ENCODE assay signal across 1 cellular context in the genomic region with DNA sequence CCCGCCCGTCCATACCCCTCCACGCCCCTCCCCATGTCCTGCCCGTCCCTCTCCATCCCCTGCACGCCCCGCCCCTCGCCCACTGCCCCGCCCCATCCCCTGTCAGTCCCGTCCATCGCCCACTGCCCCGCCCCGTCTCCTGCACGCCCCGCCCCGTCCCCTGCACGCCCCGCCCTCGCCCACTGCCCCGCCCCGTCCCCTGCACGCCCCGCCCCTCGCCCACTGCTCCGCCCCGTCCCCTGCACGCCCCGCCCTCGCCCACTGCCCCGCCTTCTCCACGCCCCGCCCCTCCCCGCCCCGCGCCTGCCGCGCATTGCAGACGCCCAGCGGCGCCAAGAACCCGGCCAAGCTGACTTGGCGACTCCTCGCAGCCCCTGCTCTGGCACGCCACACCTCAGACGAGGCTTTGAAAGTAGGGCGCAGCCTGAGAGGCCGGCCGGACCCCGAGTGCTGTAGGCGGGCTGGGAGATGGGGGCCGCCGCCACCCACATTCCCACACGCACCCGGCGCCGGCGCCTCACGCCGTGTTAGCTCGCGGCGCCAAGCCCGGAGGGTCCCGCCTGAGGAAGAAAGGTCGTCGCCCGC.
TF ChIP-seq lines count a peak whose summit lies in the region.

A gene (plus strand): TSS at position 316 of the 585 bp plus-strand sequence. CDS start 2,410 bp downstream, outside the sequence.

TF ChIP-seq in HepG2, 621 proteins besides CTCF, POLR2A, EP300 and RAD21 (continued from another document and continues in another):
- TF ChIP-seq, protein P1, sequence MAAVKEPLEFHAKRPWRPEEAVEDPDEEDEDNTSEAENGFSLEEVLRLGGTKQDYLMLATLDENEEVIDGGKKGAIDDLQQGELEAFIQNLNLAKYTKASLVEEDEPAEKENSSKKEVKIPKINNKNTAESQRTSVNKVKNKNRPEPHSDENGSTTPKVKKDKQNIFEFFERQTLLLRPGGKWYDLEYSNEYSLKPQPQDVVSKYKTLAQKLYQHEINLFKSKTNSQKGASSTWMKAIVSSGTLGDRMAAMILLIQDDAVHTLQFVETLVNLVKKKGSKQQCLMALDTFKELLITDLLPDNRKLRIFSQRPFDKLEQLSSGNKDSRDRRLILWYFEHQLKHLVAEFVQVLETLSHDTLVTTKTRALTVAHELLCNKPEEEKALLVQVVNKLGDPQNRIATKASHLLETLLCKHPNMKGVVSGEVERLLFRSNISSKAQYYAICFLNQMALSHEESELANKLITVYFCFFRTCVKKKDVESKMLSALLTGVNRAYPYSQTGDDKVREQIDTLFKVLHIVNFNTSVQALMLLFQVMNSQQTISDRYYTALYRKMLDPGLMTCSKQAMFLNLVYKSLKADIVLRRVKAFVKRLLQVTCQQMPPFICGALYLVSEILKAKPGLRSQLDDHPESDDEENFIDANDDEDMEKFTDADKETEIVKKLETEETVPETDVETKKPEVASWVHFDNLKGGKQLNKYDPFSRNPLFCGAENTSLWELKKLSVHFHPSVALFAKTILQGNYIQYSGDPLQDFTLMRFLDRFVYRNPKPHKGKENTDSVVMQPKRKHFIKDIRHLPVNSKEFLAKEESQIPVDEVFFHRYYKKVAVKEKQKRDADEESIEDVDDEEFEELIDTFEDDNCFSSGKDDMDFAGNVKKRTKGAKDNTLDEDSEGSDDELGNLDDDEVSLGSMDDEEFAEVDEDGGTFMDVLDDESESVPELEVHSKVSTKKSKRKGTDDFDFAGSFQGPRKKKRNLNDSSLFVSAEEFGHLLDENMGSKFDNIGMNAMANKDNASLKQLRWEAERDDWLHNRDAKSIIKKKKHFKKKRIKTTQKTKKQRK (IDR thresholded peaks at IDR 0.05; ENCODE audit: low read length) = no peak
- TF ChIP-seq, protein P2, sequence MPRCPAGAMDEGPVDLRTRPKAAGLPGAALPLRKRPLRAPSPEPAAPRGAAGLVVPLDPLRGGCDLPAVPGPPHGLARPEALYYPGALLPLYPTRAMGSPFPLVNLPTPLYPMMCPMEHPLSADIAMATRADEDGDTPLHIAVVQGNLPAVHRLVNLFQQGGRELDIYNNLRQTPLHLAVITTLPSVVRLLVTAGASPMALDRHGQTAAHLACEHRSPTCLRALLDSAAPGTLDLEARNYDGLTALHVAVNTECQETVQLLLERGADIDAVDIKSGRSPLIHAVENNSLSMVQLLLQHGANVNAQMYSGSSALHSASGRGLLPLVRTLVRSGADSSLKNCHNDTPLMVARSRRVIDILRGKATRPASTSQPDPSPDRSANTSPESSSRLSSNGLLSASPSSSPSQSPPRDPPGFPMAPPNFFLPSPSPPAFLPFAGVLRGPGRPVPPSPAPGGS (CRISPR knock-in tag; IDR thresholded peaks at IDR 0.05) = peak; percentile 51
- TF ChIP-seq, protein P3, sequence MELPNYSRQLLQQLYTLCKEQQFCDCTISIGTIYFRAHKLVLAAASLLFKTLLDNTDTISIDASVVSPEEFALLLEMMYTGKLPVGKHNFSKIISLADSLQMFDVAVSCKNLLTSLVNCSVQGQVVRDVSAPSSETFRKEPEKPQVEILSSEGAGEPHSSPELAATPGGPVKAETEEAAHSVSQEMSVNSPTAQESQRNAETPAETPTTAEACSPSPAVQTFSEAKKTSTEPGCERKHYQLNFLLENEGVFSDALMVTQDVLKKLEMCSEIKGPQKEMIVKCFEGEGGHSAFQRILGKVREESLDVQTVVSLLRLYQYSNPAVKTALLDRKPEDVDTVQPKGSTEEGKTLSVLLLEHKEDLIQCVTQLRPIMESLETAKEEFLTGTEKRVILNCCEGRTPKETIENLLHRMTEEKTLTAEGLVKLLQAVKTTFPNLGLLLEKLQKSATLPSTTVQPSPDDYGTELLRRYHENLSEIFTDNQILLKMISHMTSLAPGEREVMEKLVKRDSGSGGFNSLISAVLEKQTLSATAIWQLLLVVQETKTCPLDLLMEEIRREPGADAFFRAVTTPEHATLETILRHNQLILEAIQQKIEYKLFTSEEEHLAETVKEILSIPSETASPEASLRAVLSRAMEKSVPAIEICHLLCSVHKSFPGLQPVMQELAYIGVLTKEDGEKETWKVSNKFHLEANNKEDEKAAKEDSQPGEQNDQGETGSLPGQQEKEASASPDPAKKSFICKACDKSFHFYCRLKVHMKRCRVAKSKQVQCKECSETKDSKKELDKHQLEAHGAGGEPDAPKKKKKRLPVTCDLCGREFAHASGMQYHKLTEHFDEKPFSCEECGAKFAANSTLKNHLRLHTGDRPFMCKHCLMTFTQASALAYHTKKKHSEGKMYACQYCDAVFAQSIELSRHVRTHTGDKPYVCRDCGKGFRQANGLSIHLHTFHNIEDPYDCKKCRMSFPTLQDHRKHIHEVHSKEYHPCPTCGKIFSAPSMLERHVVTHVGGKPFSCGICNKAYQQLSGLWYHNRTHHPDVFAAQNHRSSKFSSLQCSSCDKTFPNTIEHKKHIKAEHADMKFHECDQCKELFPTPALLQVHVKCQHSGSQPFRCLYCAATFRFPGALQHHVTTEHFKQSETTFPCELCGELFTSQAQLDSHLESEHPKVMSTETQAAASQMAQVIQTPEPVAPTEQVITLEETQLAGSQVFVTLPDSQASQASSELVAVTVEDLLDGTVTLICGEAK (IDR thresholded peaks at IDR 0.05) = no peak
- TF ChIP-seq, protein P3 (CRISPR knock-in tag; IDR thresholded peaks at IDR 0.05) = 0 out of 2 replicates have a peak, but pooled peaks have one; percentile 50
- peak; percentile 95; the same call in 1 of the 2 replicates for TF ChIP-seq ZNF10 (CRISPR knock-in tag; IDR thresholded peaks at IDR 0.05; ENCODE audit: borderline replicate concordance, low read depth)
- TF ChIP-seq ZNF607 (CRISPR knock-in tag; IDR thresholded peaks at IDR 0.05; ENCODE audit: borderline replicate concordance) = peak; percentile 48; the same call in 1 of the 2 replicates
- TF ChIP-seq, protein P4, sequence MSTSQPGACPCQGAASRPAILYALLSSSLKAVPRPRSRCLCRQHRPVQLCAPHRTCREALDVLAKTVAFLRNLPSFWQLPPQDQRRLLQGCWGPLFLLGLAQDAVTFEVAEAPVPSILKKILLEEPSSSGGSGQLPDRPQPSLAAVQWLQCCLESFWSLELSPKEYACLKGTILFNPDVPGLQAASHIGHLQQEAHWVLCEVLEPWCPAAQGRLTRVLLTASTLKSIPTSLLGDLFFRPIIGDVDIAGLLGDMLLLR (CRISPR knock-in tag; IDR thresholded peaks at IDR 0.05) = peak; percentile 69
- TF ChIP-seq, protein P5, sequence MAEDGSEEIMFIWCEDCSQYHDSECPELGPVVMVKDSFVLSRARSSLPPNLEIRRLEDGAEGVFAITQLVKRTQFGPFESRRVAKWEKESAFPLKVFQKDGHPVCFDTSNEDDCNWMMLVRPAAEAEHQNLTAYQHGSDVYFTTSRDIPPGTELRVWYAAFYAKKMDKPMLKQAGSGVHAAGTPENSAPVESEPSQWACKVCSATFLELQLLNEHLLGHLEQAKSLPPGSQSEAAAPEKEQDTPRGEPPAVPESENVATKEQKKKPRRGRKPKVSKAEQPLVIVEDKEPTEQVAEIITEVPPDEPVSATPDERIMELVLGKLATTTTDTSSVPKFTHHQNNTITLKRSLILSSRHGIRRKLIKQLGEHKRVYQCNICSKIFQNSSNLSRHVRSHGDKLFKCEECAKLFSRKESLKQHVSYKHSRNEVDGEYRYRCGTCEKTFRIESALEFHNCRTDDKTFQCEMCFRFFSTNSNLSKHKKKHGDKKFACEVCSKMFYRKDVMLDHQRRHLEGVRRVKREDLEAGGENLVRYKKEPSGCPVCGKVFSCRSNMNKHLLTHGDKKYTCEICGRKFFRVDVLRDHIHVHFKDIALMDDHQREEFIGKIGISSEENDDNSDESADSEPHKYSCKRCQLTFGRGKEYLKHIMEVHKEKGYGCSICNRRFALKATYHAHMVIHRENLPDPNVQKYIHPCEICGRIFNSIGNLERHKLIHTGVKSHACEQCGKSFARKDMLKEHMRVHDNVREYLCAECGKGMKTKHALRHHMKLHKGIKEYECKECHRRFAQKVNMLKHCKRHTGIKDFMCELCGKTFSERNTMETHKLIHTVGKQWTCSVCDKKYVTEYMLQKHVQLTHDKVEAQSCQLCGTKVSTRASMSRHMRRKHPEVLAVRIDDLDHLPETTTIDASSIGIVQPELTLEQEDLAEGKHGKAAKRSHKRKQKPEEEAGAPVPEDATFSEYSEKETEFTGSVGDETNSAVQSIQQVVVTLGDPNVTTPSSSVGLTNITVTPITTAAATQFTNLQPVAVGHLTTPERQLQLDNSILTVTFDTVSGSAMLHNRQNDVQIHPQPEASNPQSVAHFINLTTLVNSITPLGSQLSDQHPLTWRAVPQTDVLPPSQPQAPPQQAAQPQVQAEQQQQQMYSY (CRISPR knock-in tag; IDR thresholded peaks at IDR 0.05) = 0 out of 2 replicates have a peak, but pooled peaks have one; percentile 14
- TF ChIP-seq, protein P6, sequence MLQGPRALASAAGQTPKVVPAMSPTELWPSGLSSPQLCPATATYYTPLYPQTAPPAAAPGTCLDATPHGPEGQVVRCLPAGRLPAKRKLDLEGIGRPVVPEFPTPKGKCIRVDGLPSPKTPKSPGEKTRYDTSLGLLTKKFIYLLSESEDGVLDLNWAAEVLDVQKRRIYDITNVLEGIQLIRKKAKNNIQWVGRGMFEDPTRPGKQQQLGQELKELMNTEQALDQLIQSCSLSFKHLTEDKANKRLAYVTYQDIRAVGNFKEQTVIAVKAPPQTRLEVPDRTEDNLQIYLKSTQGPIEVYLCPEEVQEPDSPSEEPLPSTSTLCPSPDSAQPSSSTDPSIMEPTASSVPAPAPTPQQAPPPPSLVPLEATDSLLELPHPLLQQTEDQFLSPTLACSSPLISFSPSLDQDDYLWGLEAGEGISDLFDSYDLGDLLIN (CRISPR knock-in tag; IDR thresholded peaks at IDR 0.05; ENCODE audit: borderline replicate concordance) = 0 out of 2 replicates have a peak, but pooled peaks have one; percentile 29
- no peak for TF ChIP-seq RARG (CRISPR knock-in tag; IDR thresholded peaks at IDR 0.05; ENCODE audit: low read depth)
- no peak for TF ChIP-seq KLF11 (CRISPR knock-in tag; IDR thresholded peaks at IDR 0.05)
- peak; percentile 49 for TF ChIP-seq HDAC1 (CRISPR knock-in tag; IDR thresholded peaks at IDR 0.05)
- no peak; the same call in 1 of the 2 replicates for TF ChIP-seq ZNF747 (CRISPR knock-in tag; IDR thresholded peaks at IDR 0.05; ENCODE audit: borderline replicate concordance)
- TF ChIP-seq KDM3A (CRISPR knock-in tag; IDR thresholded peaks at IDR 0.05; ENCODE audit: low read depth) = 0 out of 2 replicates have a peak, but pooled peaks have one; percentile 25
- TF ChIP-seq, protein P7, sequence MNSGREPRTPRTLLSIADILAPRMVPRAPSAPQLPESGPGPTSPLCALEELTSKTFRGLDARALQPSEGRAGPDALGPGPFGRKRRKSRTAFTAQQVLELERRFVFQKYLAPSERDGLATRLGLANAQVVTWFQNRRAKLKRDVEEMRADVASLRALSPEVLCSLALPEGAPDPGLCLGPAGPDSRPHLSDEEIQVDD (CRISPR knock-in tag; IDR thresholded peaks at IDR 0.05; ENCODE audit: borderline replicate concordance) = 0 out of 2 replicates have a peak, but pooled peaks have one; percentile 12
- no peak for TF ChIP-seq ZNF331 (CRISPR knock-in tag; IDR thresholded peaks at IDR 0.05)
- 0 out of 2 replicates have a peak, but pooled peaks have one; percentile 20 for TF ChIP-seq ZNF33A (CRISPR knock-in tag; IDR thresholded peaks at IDR 0.05; ENCODE audit: borderline replicate concordance)
- TF ChIP-seq MED8 (CRISPR knock-in tag; IDR thresholded peaks at IDR 0.05; ENCODE audit: insufficient replicate concordance) = peak; percentile 54
- TF ChIP-seq ZFP90 (CRISPR knock-in tag; IDR thresholded peaks at IDR 0.05; ENCODE audit: borderline replicate concordance) = no peak
- TF ChIP-seq, protein P8, sequence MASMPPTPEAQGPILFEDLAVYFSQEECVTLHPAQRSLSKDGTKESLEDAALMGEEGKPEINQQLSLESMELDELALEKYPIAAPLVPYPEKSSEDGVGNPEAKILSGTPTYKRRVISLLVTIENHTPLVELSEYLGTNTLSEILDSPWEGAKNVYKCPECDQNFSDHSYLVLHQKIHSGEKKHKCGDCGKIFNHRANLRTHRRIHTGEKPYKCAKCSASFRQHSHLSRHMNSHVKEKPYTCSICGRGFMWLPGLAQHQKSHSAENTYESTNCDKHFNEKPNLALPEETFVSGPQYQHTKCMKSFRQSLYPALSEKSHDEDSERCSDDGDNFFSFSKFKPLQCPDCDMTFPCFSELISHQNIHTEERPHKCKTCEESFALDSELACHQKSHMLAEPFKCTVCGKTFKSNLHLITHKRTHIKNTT (CRISPR knock-in tag; IDR thresholded peaks at IDR 0.05) = no peak
- TF ChIP-seq ZNF292 (CRISPR knock-in tag; IDR thresholded peaks at IDR 0.05; ENCODE audit: borderline replicate concordance, low read depth) = no peak
- TF ChIP-seq TBX2 (CRISPR knock-in tag; IDR thresholded peaks at IDR 0.05; ENCODE audit: borderline replicate concordance) = peak; percentile 55; the same call in 1 of the 2 replicates
- no peak for TF ChIP-seq ZMAT3 (CRISPR knock-in tag; conservative IDR thresholded peaks at IDR 0.05)
- TF ChIP-seq SMARCC2 (IDR thresholded peaks at IDR 0.05) = no peak
- TF ChIP-seq ZNF333 (CRISPR knock-in tag; IDR thresholded peaks at IDR 0.05; ENCODE audit: borderline replicate concordance) = peak; percentile 74; the same call in 1 of the 2 replicates
- TF ChIP-seq KDM2A (CRISPR knock-in tag; IDR thresholded peaks at IDR 0.05; ENCODE audit: borderline replicate concordance, low read depth) = no peak; the same call in 1 of the 2 replicates
- TF ChIP-seq, protein P9, sequence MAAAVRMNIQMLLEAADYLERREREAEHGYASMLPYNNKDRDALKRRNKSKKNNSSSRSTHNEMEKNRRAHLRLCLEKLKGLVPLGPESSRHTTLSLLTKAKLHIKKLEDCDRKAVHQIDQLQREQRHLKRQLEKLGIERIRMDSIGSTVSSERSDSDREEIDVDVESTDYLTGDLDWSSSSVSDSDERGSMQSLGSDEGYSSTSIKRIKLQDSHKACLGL (CRISPR knock-in tag; IDR thresholded peaks at IDR 0.05) = peak; percentile 76
- TF ChIP-seq ZNF30 (CRISPR knock-in tag; IDR thresholded peaks at IDR 0.05) = no peak
- peak; percentile 61; the same call in 1 of the 2 replicates for TF ChIP-seq ZNF776 (CRISPR knock-in tag; IDR thresholded peaks at IDR 0.05)
- TF ChIP-seq KLF13 (CRISPR knock-in tag; IDR thresholded peaks at IDR 0.05) = 0 out of 2 replicates have a peak, but pooled peaks have one; percentile 37
